Comparison of ENCODE assay signal across 1 cellular context in the genomic region with DNA sequence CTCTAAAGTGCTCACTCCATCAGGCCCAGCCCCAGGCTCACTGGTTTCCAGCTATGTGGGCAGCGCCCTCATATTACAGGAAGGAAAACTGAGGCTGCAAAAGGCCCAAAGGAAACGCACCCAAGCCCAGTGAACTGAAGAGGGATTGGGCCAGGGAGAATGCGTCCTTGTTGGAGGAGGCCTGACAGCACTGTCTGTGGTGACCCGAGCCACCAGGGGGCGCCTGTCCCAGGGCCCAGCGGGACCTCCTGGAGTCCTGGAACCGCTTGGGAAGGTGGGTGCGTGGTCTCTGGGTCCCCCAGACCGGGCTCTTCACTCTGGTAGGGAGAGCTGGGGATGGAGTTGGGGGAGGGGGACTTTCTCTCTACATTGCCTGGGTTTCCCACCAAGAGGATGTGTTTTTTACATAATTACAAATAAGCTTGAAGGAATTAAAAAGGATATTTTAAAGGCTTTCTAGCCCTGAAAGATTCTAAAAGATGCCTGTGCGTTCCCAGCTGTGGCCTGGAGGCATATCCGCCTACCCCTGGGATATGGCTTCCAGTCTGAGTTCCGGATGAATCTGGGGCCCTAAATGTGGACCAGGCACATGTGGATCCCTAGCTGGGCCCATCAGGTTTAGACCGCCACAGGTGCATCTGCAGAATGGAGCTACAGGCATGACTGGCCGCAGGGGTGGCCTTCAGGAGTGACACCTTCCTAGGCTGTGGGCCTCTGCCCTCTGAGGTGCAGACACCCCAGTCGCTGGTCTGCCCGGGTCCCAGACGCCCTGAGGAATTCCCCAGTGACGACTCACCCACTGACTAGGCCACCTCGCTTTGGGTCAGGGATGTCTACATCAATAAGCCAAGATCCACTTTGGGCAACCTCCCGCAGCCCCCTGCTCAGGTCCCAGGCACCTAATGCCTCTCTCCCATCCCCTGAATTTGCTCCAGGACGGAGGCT.
TF ChIP-seq lines count a peak whose summit lies in the region.

No MANE protein-coding gene starts in this region.

TF ChIP-seq in HepG2, 621 proteins besides CTCF, POLR2A, EP300 and RAD21 (continues in another document):
- TF ChIP-seq YY1 (IDR thresholded peaks at IDR 0.05; ENCODE audit: insufficient read depth, insufficient replicate concordance, low read depth, low read length) (peak; percentile 69), ASH2L (IDR thresholded peaks at IDR 0.05; ENCODE audit: insufficient read length, low read depth, low read length) (no peak), ZKSCAN1 (IDR thresholded peaks at IDR 0.05; ENCODE audit: low read length) (peak; percentile 70; the same call in 1 of the 2 replicates), STAT5B (CRISPR knock-in tag; IDR thresholded peaks at IDR 0.05) (no peak), RORA (CRISPR knock-in tag; IDR thresholded peaks at IDR 0.05) (no peak), ZBTB7B (CRISPR knock-in tag; IDR thresholded peaks at IDR 0.05) (no peak), ZNF883 (CRISPR knock-in tag; IDR thresholded peaks at IDR 0.05; ENCODE audit: not compliant biosample characterization) (no peak), HNRNPLL (IDR thresholded peaks at IDR 0.05; ENCODE audit: low read depth, low read length, poor library complexity, severe bottlenecking) (peak; percentile 36), SSRP1 (CRISPR knock-in tag; IDR thresholded peaks at IDR 0.05) (no peak), SMC3 (IDR thresholded peaks at IDR 0.05; ENCODE audit: low read length) (peak; percentile 76), SAP130 (CRISPR knock-in tag; IDR thresholded peaks at IDR 0.05; ENCODE audit: low read depth) (0 out of 2 replicates have a peak, but pooled peaks have one; percentile 13), ZNF263 (CRISPR knock-in tag; IDR thresholded peaks at IDR 0.05) (peak; percentile 93), HDAC2 (CRISPR knock-in tag; IDR thresholded peaks at IDR 0.05) (peak; percentile 21; the same call in 1 of the 2 replicates), THAP11 (CRISPR knock-in tag; IDR thresholded peaks at IDR 0.05) (peak; percentile 18; the same call in 1 of the 2 replicates), ZNF776 (CRISPR knock-in tag; IDR thresholded peaks at IDR 0.05) (no peak), JARID2 (CRISPR knock-in tag; IDR thresholded peaks at IDR 0.05; ENCODE audit: insufficient replicate concordance) (no peak), XRCC5 (optimal IDR thresholded peaks at IDR 0.05; ENCODE audit: low read length) (peak; percentile 89), SNAI1 (CRISPR knock-in tag; IDR thresholded peaks at IDR 0.05; ENCODE audit: borderline replicate concordance) (no peak), SALL1 (CRISPR knock-in tag; IDR thresholded peaks at IDR 0.05) (peak; percentile 49), PPARG (CRISPR knock-in tag; conservative IDR thresholded peaks at IDR 0.05) (no peak), NFE2L2 (IDR thresholded peaks at IDR 0.05; ENCODE audit: low read length) (no peak), ZFX (CRISPR knock-in tag; IDR thresholded peaks at IDR 0.05; ENCODE audit: low read depth) (peak; percentile 51), ZMYM3 (CRISPR knock-in tag; IDR thresholded peaks at IDR 0.05) (peak; percentile 21; the same call in 1 of the 2 replicates), ZFY (CRISPR knock-in tag; IDR thresholded peaks at IDR 0.05) (peak; percentile 16; the same call in 1 of the 2 replicates), HNRNPK (IDR thresholded peaks at IDR 0.05; ENCODE audit: low read depth, low read length, poor library complexity, severe bottlenecking) (no peak), SIX4 (CRISPR knock-in tag; IDR thresholded peaks at IDR 0.05) (no peak), RBM39 (IDR thresholded peaks at IDR 0.05; ENCODE audit: low read depth, low read length, poor library complexity, severe bottlenecking) (peak; percentile 60), SP4 (CRISPR knock-in tag; IDR thresholded peaks at IDR 0.05) (peak; percentile 42; the same call in 1 of the 2 replicates), KMT2A (CRISPR knock-in tag; IDR thresholded peaks at IDR 0.05) (no peak), ZNF160 (CRISPR knock-in tag; IDR thresholded peaks at IDR 0.05) (no peak), ZFP82 (CRISPR knock-in tag; IDR thresholded peaks at IDR 0.05; ENCODE audit: borderline replicate concordance) (no peak), BRCA1 (CRISPR knock-in tag; IDR thresholded peaks at IDR 0.05) (no peak), GABPB1 (CRISPR knock-in tag; IDR thresholded peaks at IDR 0.05) (peak; percentile 42), SNAPC2 (CRISPR knock-in tag; IDR thresholded peaks at IDR 0.05) (0 out of 2 replicates have a peak, but pooled peaks have one; percentile 25)
- TF ChIP-seq, protein P1, sequence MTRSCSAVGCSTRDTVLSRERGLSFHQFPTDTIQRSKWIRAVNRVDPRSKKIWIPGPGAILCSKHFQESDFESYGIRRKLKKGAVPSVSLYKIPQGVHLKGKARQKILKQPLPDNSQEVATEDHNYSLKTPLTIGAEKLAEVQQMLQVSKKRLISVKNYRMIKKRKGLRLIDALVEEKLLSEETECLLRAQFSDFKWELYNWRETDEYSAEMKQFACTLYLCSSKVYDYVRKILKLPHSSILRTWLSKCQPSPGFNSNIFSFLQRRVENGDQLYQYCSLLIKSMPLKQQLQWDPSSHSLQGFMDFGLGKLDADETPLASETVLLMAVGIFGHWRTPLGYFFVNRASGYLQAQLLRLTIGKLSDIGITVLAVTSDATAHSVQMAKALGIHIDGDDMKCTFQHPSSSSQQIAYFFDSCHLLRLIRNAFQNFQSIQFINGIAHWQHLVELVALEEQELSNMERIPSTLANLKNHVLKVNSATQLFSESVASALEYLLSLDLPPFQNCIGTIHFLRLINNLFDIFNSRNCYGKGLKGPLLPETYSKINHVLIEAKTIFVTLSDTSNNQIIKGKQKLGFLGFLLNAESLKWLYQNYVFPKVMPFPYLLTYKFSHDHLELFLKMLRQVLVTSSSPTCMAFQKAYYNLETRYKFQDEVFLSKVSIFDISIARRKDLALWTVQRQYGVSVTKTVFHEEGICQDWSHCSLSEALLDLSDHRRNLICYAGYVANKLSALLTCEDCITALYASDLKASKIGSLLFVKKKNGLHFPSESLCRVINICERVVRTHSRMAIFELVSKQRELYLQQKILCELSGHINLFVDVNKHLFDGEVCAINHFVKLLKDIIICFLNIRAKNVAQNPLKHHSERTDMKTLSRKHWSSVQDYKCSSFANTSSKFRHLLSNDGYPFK (CRISPR knock-in tag; IDR thresholded peaks at IDR 0.05; ENCODE audit: borderline replicate concordance): peak; percentile 34; the same call in 1 of the 2 replicates
- TF ChIP-seq, protein P2, sequence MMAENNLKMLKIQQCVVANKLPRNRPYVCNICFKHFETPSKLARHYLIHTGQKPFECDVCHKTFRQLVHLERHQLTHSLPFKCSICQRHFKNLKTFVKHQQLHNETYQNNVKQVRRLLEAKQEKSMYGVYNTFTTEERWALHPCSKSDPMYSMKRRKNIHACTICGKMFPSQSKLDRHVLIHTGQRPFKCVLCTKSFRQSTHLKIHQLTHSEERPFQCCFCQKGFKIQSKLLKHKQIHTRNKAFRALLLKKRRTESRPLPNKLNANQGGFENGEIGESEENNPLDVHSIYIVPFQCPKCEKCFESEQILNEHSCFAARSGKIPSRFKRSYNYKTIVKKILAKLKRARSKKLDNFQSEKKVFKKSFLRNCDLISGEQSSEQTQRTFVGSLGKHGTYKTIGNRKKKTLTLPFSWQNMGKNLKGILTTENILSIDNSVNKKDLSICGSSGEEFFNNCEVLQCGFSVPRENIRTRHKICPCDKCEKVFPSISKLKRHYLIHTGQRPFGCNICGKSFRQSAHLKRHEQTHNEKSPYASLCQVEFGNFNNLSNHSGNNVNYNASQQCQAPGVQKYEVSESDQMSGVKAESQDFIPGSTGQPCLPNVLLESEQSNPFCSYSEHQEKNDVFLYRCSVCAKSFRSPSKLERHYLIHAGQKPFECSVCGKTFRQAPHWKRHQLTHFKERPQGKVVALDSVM (CRISPR knock-in tag; IDR thresholded peaks at IDR 0.05): no peak
- TF ChIP-seq, protein P3, sequence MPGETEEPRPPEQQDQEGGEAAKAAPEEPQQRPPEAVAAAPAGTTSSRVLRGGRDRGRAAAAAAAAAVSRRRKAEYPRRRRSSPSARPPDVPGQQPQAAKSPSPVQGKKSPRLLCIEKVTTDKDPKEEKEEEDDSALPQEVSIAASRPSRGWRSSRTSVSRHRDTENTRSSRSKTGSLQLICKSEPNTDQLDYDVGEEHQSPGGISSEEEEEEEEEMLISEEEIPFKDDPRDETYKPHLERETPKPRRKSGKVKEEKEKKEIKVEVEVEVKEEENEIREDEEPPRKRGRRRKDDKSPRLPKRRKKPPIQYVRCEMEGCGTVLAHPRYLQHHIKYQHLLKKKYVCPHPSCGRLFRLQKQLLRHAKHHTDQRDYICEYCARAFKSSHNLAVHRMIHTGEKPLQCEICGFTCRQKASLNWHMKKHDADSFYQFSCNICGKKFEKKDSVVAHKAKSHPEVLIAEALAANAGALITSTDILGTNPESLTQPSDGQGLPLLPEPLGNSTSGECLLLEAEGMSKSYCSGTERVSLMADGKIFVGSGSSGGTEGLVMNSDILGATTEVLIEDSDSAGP (CRISPR knock-in tag; IDR thresholded peaks at IDR 0.05; ENCODE audit: borderline replicate concordance): 0 out of 2 replicates have a peak, but pooled peaks have one; percentile 26
- TF ChIP-seq, protein P4, sequence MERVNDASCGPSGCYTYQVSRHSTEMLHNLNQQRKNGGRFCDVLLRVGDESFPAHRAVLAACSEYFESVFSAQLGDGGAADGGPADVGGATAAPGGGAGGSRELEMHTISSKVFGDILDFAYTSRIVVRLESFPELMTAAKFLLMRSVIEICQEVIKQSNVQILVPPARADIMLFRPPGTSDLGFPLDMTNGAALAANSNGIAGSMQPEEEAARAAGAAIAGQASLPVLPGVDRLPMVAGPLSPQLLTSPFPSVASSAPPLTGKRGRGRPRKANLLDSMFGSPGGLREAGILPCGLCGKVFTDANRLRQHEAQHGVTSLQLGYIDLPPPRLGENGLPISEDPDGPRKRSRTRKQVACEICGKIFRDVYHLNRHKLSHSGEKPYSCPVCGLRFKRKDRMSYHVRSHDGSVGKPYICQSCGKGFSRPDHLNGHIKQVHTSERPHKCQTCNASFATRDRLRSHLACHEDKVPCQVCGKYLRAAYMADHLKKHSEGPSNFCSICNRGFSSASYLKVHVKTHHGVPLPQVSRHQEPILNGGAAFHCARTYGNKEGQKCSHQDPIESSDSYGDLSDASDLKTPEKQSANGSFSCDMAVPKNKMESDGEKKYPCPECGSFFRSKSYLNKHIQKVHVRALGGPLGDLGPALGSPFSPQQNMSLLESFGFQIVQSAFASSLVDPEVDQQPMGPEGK (CRISPR knock-in tag; IDR thresholded peaks at IDR 0.05): peak; percentile 44; the same call in 1 of the 2 replicates
- TF ChIP-seq, protein P5, sequence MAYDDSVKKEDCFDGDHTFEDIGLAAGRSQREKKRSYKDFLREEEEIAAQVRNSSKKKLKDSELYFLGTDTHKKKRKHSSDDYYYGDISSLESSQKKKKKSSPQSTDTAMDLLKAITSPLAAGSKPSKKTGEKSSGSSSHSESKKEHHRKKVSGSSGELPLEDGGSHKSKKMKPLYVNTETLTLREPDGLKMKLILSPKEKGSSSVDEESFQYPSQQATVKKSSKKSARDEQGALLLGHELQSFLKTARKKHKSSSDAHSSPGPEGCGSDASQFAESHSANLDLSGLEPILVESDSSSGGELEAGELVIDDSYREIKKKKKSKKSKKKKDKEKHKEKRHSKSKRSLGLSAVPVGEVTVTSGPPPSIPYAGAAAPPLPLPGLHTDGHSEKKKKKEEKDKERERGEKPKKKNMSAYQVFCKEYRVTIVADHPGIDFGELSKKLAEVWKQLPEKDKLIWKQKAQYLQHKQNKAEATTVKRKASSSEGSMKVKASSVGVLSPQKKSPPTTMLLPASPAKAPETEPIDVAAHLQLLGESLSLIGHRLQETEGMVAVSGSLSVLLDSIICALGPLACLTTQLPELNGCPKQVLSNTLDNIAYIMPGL (CRISPR knock-in tag; IDR thresholded peaks at IDR 0.05; ENCODE audit: borderline replicate concordance in 1 of 2, low read depth in 1 of 2): peak; percentile 58 to 71; a peak in 3 of 4 replicates
- TF ChIP-seq, protein P6, sequence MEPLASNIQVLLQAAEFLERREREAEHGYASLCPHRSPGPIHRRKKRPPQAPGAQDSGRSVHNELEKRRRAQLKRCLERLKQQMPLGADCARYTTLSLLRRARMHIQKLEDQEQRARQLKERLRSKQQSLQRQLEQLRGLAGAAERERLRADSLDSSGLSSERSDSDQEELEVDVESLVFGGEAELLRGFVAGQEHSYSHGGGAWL (CRISPR knock-in tag; IDR thresholded peaks at IDR 0.05): no peak
- TF ChIP-seq, protein P7, sequence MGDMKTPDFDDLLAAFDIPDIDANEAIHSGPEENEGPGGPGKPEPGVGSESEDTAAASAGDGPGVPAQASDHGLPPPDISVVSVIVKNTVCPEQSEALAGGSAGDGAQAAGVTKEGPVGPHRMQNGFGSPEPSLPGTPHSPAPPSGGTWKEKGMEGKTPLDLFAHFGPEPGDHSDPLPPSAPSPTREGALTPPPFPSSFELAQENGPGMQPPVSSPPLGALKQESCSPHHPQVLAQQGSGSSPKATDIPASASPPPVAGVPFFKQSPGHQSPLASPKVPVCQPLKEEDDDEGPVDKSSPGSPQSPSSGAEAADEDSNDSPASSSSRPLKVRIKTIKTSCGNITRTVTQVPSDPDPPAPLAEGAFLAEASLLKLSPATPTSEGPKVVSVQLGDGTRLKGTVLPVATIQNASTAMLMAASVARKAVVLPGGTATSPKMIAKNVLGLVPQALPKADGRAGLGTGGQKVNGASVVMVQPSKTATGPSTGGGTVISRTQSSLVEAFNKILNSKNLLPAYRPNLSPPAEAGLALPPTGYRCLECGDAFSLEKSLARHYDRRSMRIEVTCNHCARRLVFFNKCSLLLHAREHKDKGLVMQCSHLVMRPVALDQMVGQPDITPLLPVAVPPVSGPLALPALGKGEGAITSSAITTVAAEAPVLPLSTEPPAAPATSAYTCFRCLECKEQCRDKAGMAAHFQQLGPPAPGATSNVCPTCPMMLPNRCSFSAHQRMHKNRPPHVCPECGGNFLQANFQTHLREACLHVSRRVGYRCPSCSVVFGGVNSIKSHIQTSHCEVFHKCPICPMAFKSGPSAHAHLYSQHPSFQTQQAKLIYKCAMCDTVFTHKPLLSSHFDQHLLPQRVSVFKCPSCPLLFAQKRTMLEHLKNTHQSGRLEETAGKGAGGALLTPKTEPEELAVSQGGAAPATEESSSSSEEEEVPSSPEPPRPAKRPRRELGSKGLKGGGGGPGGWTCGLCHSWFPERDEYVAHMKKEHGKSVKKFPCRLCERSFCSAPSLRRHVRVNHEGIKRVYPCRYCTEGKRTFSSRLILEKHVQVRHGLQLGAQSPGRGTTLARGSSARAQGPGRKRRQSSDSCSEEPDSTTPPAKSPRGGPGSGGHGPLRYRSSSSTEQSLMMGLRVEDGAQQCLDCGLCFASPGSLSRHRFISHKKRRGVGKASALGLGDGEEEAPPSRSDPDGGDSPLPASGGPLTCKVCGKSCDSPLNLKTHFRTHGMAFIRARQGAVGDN (CRISPR knock-in tag; IDR thresholded peaks at IDR 0.05): peak; percentile 52
- TF ChIP-seq, protein P8, sequence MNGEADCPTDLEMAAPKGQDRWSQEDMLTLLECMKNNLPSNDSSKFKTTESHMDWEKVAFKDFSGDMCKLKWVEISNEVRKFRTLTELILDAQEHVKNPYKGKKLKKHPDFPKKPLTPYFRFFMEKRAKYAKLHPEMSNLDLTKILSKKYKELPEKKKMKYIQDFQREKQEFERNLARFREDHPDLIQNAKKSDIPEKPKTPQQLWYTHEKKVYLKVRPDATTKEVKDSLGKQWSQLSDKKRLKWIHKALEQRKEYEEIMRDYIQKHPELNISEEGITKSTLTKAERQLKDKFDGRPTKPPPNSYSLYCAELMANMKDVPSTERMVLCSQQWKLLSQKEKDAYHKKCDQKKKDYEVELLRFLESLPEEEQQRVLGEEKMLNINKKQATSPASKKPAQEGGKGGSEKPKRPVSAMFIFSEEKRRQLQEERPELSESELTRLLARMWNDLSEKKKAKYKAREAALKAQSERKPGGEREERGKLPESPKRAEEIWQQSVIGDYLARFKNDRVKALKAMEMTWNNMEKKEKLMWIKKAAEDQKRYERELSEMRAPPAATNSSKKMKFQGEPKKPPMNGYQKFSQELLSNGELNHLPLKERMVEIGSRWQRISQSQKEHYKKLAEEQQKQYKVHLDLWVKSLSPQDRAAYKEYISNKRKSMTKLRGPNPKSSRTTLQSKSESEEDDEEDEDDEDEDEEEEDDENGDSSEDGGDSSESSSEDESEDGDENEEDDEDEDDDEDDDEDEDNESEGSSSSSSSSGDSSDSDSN (CRISPR knock-in tag; IDR thresholded peaks at IDR 0.05): peak; percentile 40; the same call in 1 of the 2 replicates
